ENCODE assay signal across 13 cellular contexts in the genomic region with DNA sequence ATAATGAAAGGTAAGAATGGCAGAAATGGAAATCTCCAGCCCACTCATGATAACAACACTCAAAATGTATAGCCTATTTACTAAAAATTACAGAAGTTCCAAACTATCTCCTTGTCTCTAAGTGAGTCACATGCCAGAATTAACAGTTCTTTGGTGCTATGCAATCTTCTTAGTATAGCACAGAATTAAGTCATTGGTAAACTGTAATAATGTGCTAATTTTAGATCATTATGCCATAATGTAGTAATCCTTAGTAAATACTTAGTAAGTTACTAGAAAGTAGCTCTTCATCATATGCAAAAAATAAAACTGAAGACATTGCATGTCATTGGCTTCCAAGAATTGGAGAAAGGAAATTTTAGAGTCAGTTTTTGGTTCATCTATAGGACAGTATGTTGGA. TPM values are rescaled to one million over a fixed set of nuclear protein-coding genes. Genes with fewer than 3 reads are reported as not detected.
DNase-seq lines count a peak whose midpoint lies in the region; ATAC-seq lines count a peak whose summit lies in the region.
"Had no signal": no experiment of that assay in that cellular context is flagged by ENCODE, and none has a peak within 500 bp of the region (broad histone marks: within the 10 kb centered on the region; RNA-seq: fewer than 3 reads in every experiment).

No MANE protein-coding gene starts in this region.

- H3K36me3 Mint-ChIP-seq in activated T-helper 1 cell treated with anti-CD3 and anti-CD28 coated beads, Interleukin-12 subunit alpha, Interleukin-12 subunit beta, Interleukin-2, Interleukin-4 antibody, amounts not matched to agents 30 ng/mL and 10 ng/mL and 1 ng/mL, durations not matched to agents 14 hours and 24 hours and 36 hours (ENCODE audit: low read depth) = peaks cover 64% of the 10 kb centered on the region

- peak; percentile 89 for DNase-seq in CD1c-positive myeloid dendritic cell (ENCODE audit: extremely low spot score)
- DNase-seq in activated T-helper 1 cell treated with anti-CD3 and anti-CD28 coated beads, Interleukin-12 subunit alpha, Interleukin-12 subunit beta, Interleukin-2, Interleukin-4 antibody, amounts not matched to agents 30 ng/mL and 10 ng/mL and 1 ng/mL, durations not matched to agents 14 hours and 24 hours and 36 hours (ENCODE audit: low spot score) = no peak
- DNase-seq in kidney tubule cell (ENCODE audit: low spot score) = peak; percentile 69
- no peak for DNase-seq in NCI-H2029 treated with DMSO at 0.1 percent for 48 hours (lab: John Stamatoyannopoulos, UW)
- DNase-seq in SW 1271 (lab: John Stamatoyannopoulos, UW) = no peak
- DNase-seq: activated effector memory CD4-positive, alpha-beta T cell treated with Interleukin-2 at 50 U/mL for 16 hours; left colon; NCI-H526; T-helper 9 cell had no signal

- H3K4me1 Mint-ChIP-seq in activated T-helper 1 cell treated with anti-CD3 and anti-CD28 coated beads, Interleukin-12 subunit alpha, Interleukin-12 subunit beta, Interleukin-2, Interleukin-4 antibody, amounts not matched to agents 30 ng/mL and 10 ng/mL and 1 ng/mL, durations not matched to agents 14 hours and 24 hours and 36 hours (ENCODE audit: low read depth) = peaks cover 90% of the 10 kb centered on the region

- peaks cover 11% of the 10 kb centered on the region for H3K9me3 Mint-ChIP-seq in activated T-helper 1 cell treated with anti-CD3 and anti-CD28 coated beads, Interleukin-12 subunit alpha, Interleukin-12 subunit beta, Interleukin-2, Interleukin-4 antibody, amounts not matched to agents 30 ng/mL and 10 ng/mL and 1 ng/mL, durations not matched to agents 14 hours and 24 hours and 36 hours

- peak overlapping the region; percentile 80 for H3K27ac ChIP-seq in KOPT-K1 (ENCODE audit: low read depth, low read length, poor library complexity, severe bottlenecking)
- H3K27ac ChIP-seq: parathyroid adenoma had no signal

- H3K4me3 Mint-ChIP-seq in activated T-helper 1 cell treated with anti-CD3 and anti-CD28 coated beads, Interleukin-12 subunit alpha, Interleukin-12 subunit beta, Interleukin-2, Interleukin-4 antibody, amounts not matched to agents 30 ng/mL and 10 ng/mL and 1 ng/mL, durations not matched to agents 14 hours and 24 hours and 36 hours = peak overlapping the region; percentile 24

- intact Hi-C loops in activated T-helper 1 cell treated with anti-CD3 and anti-CD28 coated beads, Interleukin-12 subunit alpha, Interleukin-12 subunit beta, Interleukin-2, Interleukin-4 antibody, amounts not matched to agents 30 ng/mL and 10 ng/mL and 1 ng/mL, durations not matched to agents 14 hours and 24 hours and 36 hours (cut with micrococcal nuclease) = loop anchor here (5.0 kb wide), 1 partner anchor 457 kb away; the partner anchor contains the start of genes CIP2A and DZIP3

- peak overlapping the region; percentile 72 for H3K27ac Mint-ChIP-seq in activated T-helper 1 cell treated with anti-CD3 and anti-CD28 coated beads, Interleukin-12 subunit alpha, Interleukin-12 subunit beta, Interleukin-2, Interleukin-4 antibody, amounts not matched to agents 30 ng/mL and 10 ng/mL and 1 ng/mL, durations not matched to agents 14 hours and 24 hours and 36 hours

- no peaks in the 10 kb centered on the region for H3K9me3 ChIP-seq in KOPT-K1 (ENCODE audit: insufficient read depth, low read length, poor library complexity, severe bottlenecking)

- peaks cover 27% of the 10 kb centered on the region for H3K36me3 ChIP-seq in KOPT-K1 (ENCODE audit: insufficient read depth, low read length)

- H3K27me3 Mint-ChIP-seq in activated T-helper 1 cell treated with anti-CD3 and anti-CD28 coated beads, Interleukin-12 subunit alpha, Interleukin-12 subunit beta, Interleukin-2, Interleukin-4 antibody, amounts not matched to agents 30 ng/mL and 10 ng/mL and 1 ng/mL, durations not matched to agents 14 hours and 24 hours and 36 hours (ENCODE audit: insufficient read depth) = no peaks in the 10 kb centered on the region

- ATAC-seq in GM21423 (IDR thresholded peaks at IDR 0.05; ENCODE audit: unreplicated experiment) = no peak
- ATAC-seq in HG02852 (IDR thresholded peaks at IDR 0.05; ENCODE audit: unreplicated experiment) = no peak
- ATAC-seq: left colon had no signal

RNA-seq across cellular contexts. Expression of gene CD47, which starts 39.9 kb away (rescaled TPM):
- total RNA-seq in activated T-helper 1 cell treated with anti-CD3 and anti-CD28 coated beads, Interleukin-12 subunit alpha, Interleukin-12 subunit beta, Interleukin-2, Interleukin-4 antibody, amounts not matched to agents 30 ng/mL and 10 ng/mL and 1 ng/mL, durations not matched to agents 14 hours and 24 hours and 36 hours = 98.3 and 105 TPM in 2 replicates

Comparison
In these comparisons a context has a peak if more than half of its experiments do, and no peak if none do; other contexts are left out.
1. DNase-seq: peak in CD1c-positive myeloid dendritic cell (single experiment) and kidney tubule cell (single experiment); none in activated T-helper 1 cell treated with anti-CD3 and anti-CD28 coated beads, Interleukin-12 subunit alpha, Interleukin-12 subunit beta, Interleukin-2, Interleukin-4 antibody, amounts not matched to agents 30 ng/mL and 10 ng/mL and 1 ng/mL, durations not matched to agents 14 hours and 24 hours and 36 hours (single experiment), NCI-H2029 treated with DMSO at 0.1 percent for 48 hours (single experiment) and SW 1271 (0 of 2).